9 cellular contexts compared by ENCODE assay signal in genomic region chr6:16318538-16318937, GRCh38.
A peak's percentile ranks its signal among the peaks of the same experiment; 100 is the strongest.
DNase-seq lines count a peak whose midpoint lies in the region; ATAC-seq and TF ChIP-seq lines count a peak whose summit lies in the region.
"Had no signal": no experiment of that assay in that cellular context is flagged by ENCODE, and none has a peak within 500 bp of the region (broad histone marks: within the 10 kb centered on the region; RNA-seq: fewer than 3 reads in every experiment).

No MANE protein-coding gene starts in this region.

- H3K4me3 ChIP-seq in GM23338: no peak overlapping the region

- H3K27me3 Mint-ChIP-seq in GM23338 (ENCODE audit: insufficient read depth, low read depth, poor library complexity): no peaks in the 10 kb centered on the region

- no peaks in the 10 kb centered on the region for H3K36me3 Mint-ChIP-seq in GM23338 (ENCODE audit: low read depth)

- TF ChIP-seq CTCF in GM23338 (conservative IDR thresholded peaks at IDR 0.05; ENCODE audit: low read depth in 2 of 2): no peak

- no peak overlapping the region for H3K4me2 ChIP-seq in GM23338

- H3K9me2 ChIP-seq in GM23338 (ENCODE audit: insufficient read depth): no peaks in the 10 kb centered on the region

- DNase-seq in GM04503 (ENCODE audit: low read depth): peak; percentile 80
- peak; percentile 15 for DNase-seq in activated T-cell treated with anti-CD3 and anti-CD28 coated beads for 4 hours
- peak; percentile 85 for DNase-seq in fibroblast of peridontal ligament (ENCODE audit: extremely low read depth)
- DNase-seq in stimulated activated CD4-positive, alpha-beta T cell treated with anti-CD3 and anti-CD28 coated beads, Interleukin-15, amount 100 ng/mL, for 24 hours: peak; percentile 58
- DNase-seq in NCI-H446 (lab: John Stamatoyannopoulos, UW): no peak
- no peak for DNase-seq in Kasumi-1 (lab: John Stamatoyannopoulos, UW)
- no peak for DNase-seq in NOMO-1 (lab: John Stamatoyannopoulos, UW; ENCODE audit: unreplicated experiment in 2 of 2)
- DNase-seq in GM23338 (ENCODE audit: low spot score): no peak
- DNase-seq: NCI-H1436 treated with DMSO at 0.1 percent for 48 hours had no signal

- peaks cover 3% of the 10 kb centered on the region; the same call in 1 of the 2 replicates for H3K4me1 ChIP-seq in GM23338 (ENCODE audit: insufficient read depth)

- H3K27me3 ChIP-seq in GM23338 (ENCODE audit: insufficient read depth): no peaks in the 10 kb centered on the region

- H3F3A ChIP-seq in GM23338 (replicated peaks; ENCODE audit: low read depth): no peaks in the 10 kb centered on the region

- no peaks in the 10 kb centered on the region for H4K20me1 ChIP-seq in GM23338 (replicated peaks; ENCODE audit: insufficient read depth)

- no peak overlapping the region for H2AFZ ChIP-seq in GM23338

- no peaks in the 10 kb centered on the region for H3K9me3 Mint-ChIP-seq in GM23338

- H3K36me3 ChIP-seq in GM23338 (ENCODE audit: insufficient read depth): no peaks in the 10 kb centered on the region

- H3K27ac ChIP-seq in GM23338 (ENCODE audit: low read depth): no peak overlapping the region

- no peak overlapping the region for H3K27ac Mint-ChIP-seq in GM23338

- peaks cover 23% of the 10 kb centered on the region for H3K4me1 Mint-ChIP-seq in GM23338

- no peak for ATAC-seq in GM23338

- no peak overlapping the region for H3K4me3 Mint-ChIP-seq in GM23338

- H3K79me2 ChIP-seq in GM23338 (replicated peaks; ENCODE audit: insufficient read depth): no peaks in the 10 kb centered on the region

TF ChIP-seq in GM23338, 12 proteins besides CTCF, POLR2A, EP300 and RAD21:
- TF ChIP-seq, protein P1, sequence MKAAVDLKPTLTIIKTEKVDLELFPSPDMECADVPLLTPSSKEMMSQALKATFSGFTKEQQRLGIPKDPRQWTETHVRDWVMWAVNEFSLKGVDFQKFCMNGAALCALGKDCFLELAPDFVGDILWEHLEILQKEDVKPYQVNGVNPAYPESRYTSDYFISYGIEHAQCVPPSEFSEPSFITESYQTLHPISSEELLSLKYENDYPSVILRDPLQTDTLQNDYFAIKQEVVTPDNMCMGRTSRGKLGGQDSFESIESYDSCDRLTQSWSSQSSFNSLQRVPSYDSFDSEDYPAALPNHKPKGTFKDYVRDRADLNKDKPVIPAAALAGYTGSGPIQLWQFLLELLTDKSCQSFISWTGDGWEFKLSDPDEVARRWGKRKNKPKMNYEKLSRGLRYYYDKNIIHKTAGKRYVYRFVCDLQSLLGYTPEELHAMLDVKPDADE (IDR thresholded peaks at IDR 0.05): no peak
- no peak for TF ChIP-seq POLR2AphosphoS5 (IDR thresholded peaks at IDR 0.05; ENCODE audit: low read depth)
- no peak for TF ChIP-seq EZH2phosphoT487 (IDR thresholded peaks at IDR 0.05; ENCODE audit: unreplicated experiment)
- TF ChIP-seq, protein P2, sequence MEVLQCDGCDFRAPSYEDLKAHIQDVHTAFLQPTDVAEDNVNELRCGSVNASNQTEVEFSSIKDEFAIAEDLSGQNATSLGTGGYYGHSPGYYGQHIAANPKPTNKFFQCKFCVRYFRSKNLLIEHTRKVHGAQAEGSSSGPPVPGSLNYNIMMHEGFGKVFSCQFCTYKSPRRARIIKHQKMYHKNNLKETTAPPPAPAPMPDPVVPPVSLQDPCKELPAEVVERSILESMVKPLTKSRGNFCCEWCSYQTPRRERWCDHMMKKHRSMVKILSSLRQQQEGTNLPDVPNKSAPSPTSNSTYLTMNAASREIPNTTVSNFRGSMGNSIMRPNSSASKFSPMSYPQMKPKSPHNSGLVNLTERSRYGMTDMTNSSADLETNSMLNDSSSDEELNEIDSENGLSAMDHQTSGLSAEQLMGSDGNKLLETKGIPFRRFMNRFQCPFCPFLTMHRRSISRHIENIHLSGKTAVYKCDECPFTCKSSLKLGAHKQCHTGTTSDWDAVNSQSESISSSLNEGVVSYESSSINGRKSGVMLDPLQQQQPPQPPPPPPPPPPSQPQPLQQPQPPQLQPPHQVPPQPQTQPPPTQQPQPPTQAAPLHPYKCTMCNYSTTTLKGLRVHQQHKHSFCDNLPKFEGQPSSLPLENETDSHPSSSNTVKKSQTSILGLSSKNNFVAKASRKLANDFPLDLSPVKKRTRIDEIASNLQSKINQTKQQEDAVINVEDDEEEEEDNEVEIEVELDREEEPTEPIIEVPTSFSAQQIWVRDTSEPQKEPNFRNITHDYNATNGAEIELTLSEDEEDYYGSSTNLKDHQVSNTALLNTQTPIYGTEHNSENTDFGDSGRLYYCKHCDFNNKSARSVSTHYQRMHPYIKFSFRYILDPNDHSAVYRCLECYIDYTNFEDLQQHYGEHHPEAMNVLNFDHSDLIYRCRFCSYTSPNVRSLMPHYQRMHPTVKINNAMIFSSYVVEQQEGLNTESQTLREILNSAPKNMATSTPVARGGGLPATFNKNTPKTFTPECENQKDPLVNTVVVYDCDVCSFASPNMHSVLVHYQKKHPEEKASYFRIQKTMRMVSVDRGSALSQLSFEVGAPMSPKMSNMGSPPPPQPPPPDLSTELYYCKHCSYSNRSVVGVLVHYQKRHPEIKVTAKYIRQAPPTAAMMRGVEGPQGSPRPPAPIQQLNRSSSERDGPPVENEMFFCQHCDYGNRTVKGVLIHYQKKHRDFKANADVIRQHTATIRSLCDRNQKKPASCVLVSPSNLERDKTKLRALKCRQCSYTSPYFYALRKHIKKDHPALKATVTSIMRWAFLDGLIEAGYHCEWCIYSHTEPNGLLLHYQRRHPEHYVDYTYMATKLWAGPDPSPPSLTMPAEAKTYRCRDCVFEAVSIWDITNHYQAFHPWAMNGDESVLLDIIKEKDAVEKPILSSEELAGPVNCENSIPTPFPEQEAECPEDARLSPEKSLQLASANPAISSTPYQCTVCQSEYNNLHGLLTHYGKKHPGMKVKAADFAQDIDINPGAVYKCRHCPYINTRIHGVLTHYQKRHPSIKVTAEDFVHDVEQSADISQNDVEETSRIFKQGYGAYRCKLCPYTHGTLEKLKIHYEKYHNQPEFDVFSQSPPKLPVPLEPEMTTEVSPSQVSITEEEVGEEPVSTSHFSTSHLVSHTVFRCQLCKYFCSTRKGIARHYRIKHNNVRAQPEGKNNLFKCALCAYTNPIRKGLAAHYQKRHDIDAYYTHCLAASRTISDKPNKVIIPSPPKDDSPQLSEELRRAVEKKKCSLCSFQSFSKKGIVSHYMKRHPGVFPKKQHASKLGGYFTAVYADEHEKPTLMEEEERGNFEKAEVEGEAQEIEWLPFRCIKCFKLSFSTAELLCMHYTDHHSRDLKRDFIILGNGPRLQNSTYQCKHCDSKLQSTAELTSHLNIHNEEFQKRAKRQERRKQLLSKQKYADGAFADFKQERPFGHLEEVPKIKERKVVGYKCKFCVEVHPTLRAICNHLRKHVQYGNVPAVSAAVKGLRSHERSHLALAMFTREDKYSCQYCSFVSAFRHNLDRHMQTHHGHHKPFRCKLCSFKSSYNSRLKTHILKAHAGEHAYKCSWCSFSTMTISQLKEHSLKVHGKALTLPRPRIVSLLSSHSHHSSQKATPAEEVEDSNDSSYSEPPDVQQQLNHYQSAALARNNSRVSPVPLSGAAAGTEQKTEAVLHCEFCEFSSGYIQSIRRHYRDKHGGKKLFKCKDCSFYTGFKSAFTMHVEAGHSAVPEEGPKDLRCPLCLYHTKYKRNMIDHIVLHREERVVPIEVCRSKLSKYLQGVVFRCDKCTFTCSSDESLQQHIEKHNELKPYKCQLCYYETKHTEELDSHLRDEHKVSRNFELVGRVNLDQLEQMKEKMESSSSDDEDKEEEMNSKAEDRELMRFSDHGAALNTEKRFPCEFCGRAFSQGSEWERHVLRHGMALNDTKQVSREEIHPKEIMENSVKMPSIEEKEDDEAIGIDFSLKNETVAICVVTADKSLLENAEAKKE (CRISPR knock-in tag; IDR thresholded peaks at IDR 0.05): no peak
- TF ChIP-seq CREB1 (CRISPR knock-in tag; IDR thresholded peaks at IDR 0.05; ENCODE audit: low read depth): no peak
- TF ChIP-seq ZNF114 (CRISPR knock-in tag; IDR thresholded peaks at IDR 0.05): no peak
- TF ChIP-seq JUNB (IDR thresholded peaks at IDR 0.05; ENCODE audit: unreplicated experiment): no peak
- TF ChIP-seq EZH2 (IDR thresholded peaks at IDR 0.05; ENCODE audit: low read depth, unreplicated experiment): no peak
- no peak for TF ChIP-seq NANOG (IDR thresholded peaks at IDR 0.05; ENCODE audit: borderline replicate concordance)
- no peak for TF ChIP-seq REST (IDR thresholded peaks at IDR 0.05; ENCODE audit: unreplicated experiment)
- no peak for TF ChIP-seq ZNF331 (CRISPR knock-in tag; IDR thresholded peaks at IDR 0.05; ENCODE audit: low read depth)
- TF ChIP-seq STAT1 (IDR thresholded peaks at IDR 0.05; ENCODE audit: unreplicated experiment): no peak

Comparison
In these comparisons a context has a peak if more than half of its experiments do, and no peak if none do; other contexts are left out.
1. DNase-seq: peak in GM04503 (single experiment), activated T-cell treated with anti-CD3 and anti-CD28 coated beads for 4 hours (single experiment), fibroblast of peridontal ligament (single experiment) and stimulated activated CD4-positive, alpha-beta T cell treated with anti-CD3 and anti-CD28 coated beads, Interleukin-15, amount 100 ng/mL, for 24 hours (single experiment); none in NCI-H446 (0 of 2), Kasumi-1 (0 of 2), NOMO-1 (0 of 2) and GM23338 (single experiment).